In genomic region chrX:122219226-122219625, GRCh38 we compare ENCODE assay signal across 20 cellular contexts.
A peak's percentile ranks its signal among the peaks of the same experiment; 100 is the strongest.
DNase-seq lines count a peak whose midpoint lies in the region; FAIRE-seq and TF ChIP-seq lines count a peak whose summit lies in the region.
"Had no signal": no experiment of that assay in that cellular context is flagged by ENCODE, and none has a peak within 500 bp of the region (broad histone marks: within the 10 kb centered on the region; RNA-seq: fewer than 3 reads in every experiment).

No MANE protein-coding gene starts in this region.

- DNase-seq in GM23248 (peak; percentile 5), adipocyte (ENCODE audit: low read depth) (peak; percentile 60), epithelial cell of esophagus (ENCODE audit: low read depth) (peak; percentile 54), kidney (no peak), NCI-H748 treated with DMSO at 0.1 percent for 48 hours (lab: John Stamatoyannopoulos, UW) (no peak), HFFc6 (no peak), hippocampal formation (lab: John Stamatoyannopoulos, UW) (no peak)
- DNase-seq: Caco-2; CD8-positive, alpha-beta T cell; GF-D8; Karpas-422; NCI-H1105 treated with DMSO at 0.1 percent for 48 hours; NCI-H2029; NCI-H446; NCI-H526; SHP77 treated with DMSO at 0.1 percent for 48 hours had no signal

- no peak overlapping the region for H3K4me3 ChIP-seq in GM23248
- no peak overlapping the region for H3K4me3 ChIP-seq in adipocyte (ENCODE audit: low read length)
- no peak overlapping the region for H3K4me3 ChIP-seq in epithelial cell of esophagus (ENCODE audit: low read length)
- H3K4me3 ChIP-seq in kidney (ENCODE audit: low read length in 2 of 2), result no peak overlapping the region
- H3K4me3 ChIP-seq: A549 had no signal

- no peaks in the 10 kb centered on the region; the same call in 1 of the 2 replicates for H3K36me3 Mint-ChIP-seq in HFFc6 (ENCODE audit: low read depth)
- H3K36me3 Mint-ChIP-seq: CD8-positive, alpha-beta T cell had no signal

- H3K9ac ChIP-seq in GM23248 (no peak overlapping the region), adipocyte (ENCODE audit: low read length) (no peak overlapping the region), kidney (ENCODE audit: low read length in 2 of 2) (no peak overlapping the region)

- H3K9me3 Mint-ChIP-seq in HFFc6, result no peaks in the 10 kb centered on the region

- in situ Hi-C loops in GM23248 (cut with MboI), result no loop called here

- no peak overlapping the region for H3K4me2 ChIP-seq in GM23248 (ENCODE audit: unreplicated experiment)
- H3K4me2 ChIP-seq: A549 had no signal

- H3K4me1 ChIP-seq in GM23248 (ENCODE audit: insufficient read depth) (no peaks in the 10 kb centered on the region), adipocyte (ENCODE audit: control insufficient read depth, insufficient read depth, low read length) (no peaks in the 10 kb centered on the region), kidney (ENCODE audit: control insufficient read depth in 1 of 2, insufficient read depth in 1 of 2, low read depth in 1 of 2, low read length in 2 of 2) (no peaks in the 10 kb centered on the region)
- H3K4me1 ChIP-seq: A549, Caco-2 had no signal

- no peaks in the 10 kb centered on the region for H4K20me1 ChIP-seq in GM23248 (ENCODE audit: insufficient read depth)

- TF ChIP-seq CTCF in epithelial cell of esophagus (IDR thresholded peaks at IDR 0.05; ENCODE audit: insufficient read depth, low read depth, low read length, missing control alignments) (no peak), kidney (IDR thresholded peaks at IDR 0.05; ENCODE audit: borderline replicate concordance, extremely low read depth, insufficient read depth) (no peak), HFFc6 (IDR thresholded peaks at IDR 0.05) (no peak)

- H2AFZ ChIP-seq in GM23248, result no peak overlapping the region

- H3K36me3 ChIP-seq in GM23248 (ENCODE audit: low read depth), result no peaks in the 10 kb centered on the region
- H3K36me3 ChIP-seq in adipocyte (ENCODE audit: control insufficient read depth, insufficient read depth, low read length, severe bottlenecking), result no peaks in the 10 kb centered on the region
- H3K36me3 ChIP-seq in kidney (ENCODE audit: control insufficient read depth in 1 of 2, insufficient read depth in 2 of 2, low read length in 2 of 2), result no peaks in the 10 kb centered on the region

- no peaks in the 10 kb centered on the region for H3F3A ChIP-seq in GM23248 (ENCODE audit: insufficient read depth)

- H3K27me3 Mint-ChIP-seq in HFFc6 (ENCODE audit: insufficient read depth), result peaks cover 8% of the 10 kb centered on the region

- intact Hi-C loops in kidney (cut with DNase I), result no loop called here

- H3K27ac Mint-ChIP-seq in HFFc6, result no peak overlapping the region
- H3K27ac Mint-ChIP-seq: CD8-positive, alpha-beta T cell had no signal

- H3K27me3 ChIP-seq in GM23248 (replicated peaks; ENCODE audit: insufficient read depth) (no peaks in the 10 kb centered on the region), adipocyte (replicated peaks; ENCODE audit: control insufficient read depth, insufficient read depth, low read length) (no peaks in the 10 kb centered on the region)

- peaks cover 17% of the 10 kb centered on the region; the same call in 1 of the 2 replicates for H3K4me1 Mint-ChIP-seq in HFFc6 (ENCODE audit: low read depth)

- peak; percentile 11 for FAIRE-seq in kidney (lab: Jason Lieb, UNC)
- FAIRE-seq: GM12891, HepG2 had no signal

- H3K4me3 Mint-ChIP-seq in HFFc6, result no peak overlapping the region
- H3K4me3 Mint-ChIP-seq: CD8-positive, alpha-beta T cell had no signal

- H3K9me3 ChIP-seq in GM23248 (ENCODE audit: low read depth), result no peaks in the 10 kb centered on the region
- no peaks in the 10 kb centered on the region for H3K9me3 ChIP-seq in adipocyte (ENCODE audit: control insufficient read depth, low read length)
- no peaks in the 10 kb centered on the region for H3K9me3 ChIP-seq in kidney (ENCODE audit: control insufficient read depth in 1 of 2, low read length in 2 of 2)
- H3K9me3 ChIP-seq: A549, Caco-2 had no signal

- H3K79me2 ChIP-seq in GM23248 (ENCODE audit: insufficient read depth), result no peaks in the 10 kb centered on the region

- H3K27ac ChIP-seq in GM23248, result no peak overlapping the region
- no peak overlapping the region for H3K27ac ChIP-seq in kidney (ENCODE audit: low read depth in 2 of 2, low read length in 2 of 2)
- H3K27ac ChIP-seq: A549, C4-2B had no signal

- WGBS in GM23248 (ENCODE audit: low coverage in 1 of 2, low lambda C conversion rate in 2 of 2, missing lambda C conversion rate in 2 of 2), 2 experiments, result 40 to 52% methylated on average over 1 of the region's 1 CpG

- no peaks in the 10 kb centered on the region for H3K9me2 ChIP-seq in GM23248 (ENCODE audit: insufficient read depth)

Comparison
In these comparisons a context has a peak if more than half of its experiments do, and no peak if none do; other contexts are left out.
1. DNase-seq: peak in GM23248 (single experiment), adipocyte (single experiment) and epithelial cell of esophagus (single experiment); none in kidney (single experiment), NCI-H748 treated with DMSO at 0.1 percent for 48 hours (single experiment), HFFc6 (single experiment) and hippocampal formation (0 of 2).